ENCODE assay signal across 29 cellular contexts in the genomic region with DNA sequence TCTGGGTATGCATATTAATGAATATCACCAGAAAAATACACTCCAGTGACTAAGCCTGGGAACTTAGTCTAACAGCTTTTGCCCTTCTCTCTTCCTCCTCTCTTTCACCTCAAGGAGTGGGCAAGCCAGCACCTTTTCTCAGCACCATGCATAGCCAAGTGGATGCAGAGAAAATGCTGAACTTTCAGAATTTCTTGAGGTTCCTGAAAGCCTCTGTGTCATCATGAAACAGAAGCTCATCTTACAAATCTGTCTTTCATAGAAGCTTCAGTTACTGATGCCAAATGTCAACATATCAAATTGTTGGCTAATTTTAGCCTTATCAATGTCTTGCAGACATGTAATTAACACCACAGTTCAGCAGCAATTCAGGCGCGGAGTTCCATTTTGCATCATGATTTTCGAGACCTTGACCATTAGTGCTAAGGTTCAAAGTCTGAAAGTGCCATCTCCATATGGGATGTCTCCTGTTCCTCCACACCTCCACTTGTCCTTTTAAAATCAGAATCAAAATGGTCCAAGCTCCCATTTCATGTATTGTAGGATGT. TPM values are rescaled to one million over a fixed set of nuclear protein-coding genes. Genes with fewer than 3 reads are reported as not detected.
"Had no signal": no experiment of that assay in that cellular context is flagged by ENCODE, and none has a peak within 500 bp of the region (broad histone marks: within the 10 kb centered on the region; RNA-seq: fewer than 3 reads in every experiment).

No MANE protein-coding gene starts in this region.

- H3K4me3 ChIP-seq: dorsolateral prefrontal cortex, gastroesophageal sphincter, heart left ventricle, hepatocyte, lung, neural progenitor cell, prostate gland, right atrium auricular region, smooth muscle cell, suprapubic skin, transverse colon, upper lobe of right lung, uterus had no signal

- H3K36me3 ChIP-seq: gastroesophageal sphincter, heart left ventricle, neural progenitor cell, prostate gland, right atrium auricular region, suprapubic skin, transverse colon, upper lobe of right lung, uterus had no signal

- H3K9me3 ChIP-seq: gastroesophageal sphincter, heart left ventricle, prostate gland, right atrium auricular region, suprapubic skin, transverse colon, upper lobe of right lung, uterus had no signal

- H3K27ac ChIP-seq: dorsolateral prefrontal cortex, gastroesophageal sphincter, heart left ventricle, hepatocyte, neural progenitor cell, prostate gland, right atrium auricular region, suprapubic skin, transverse colon, upper lobe of right lung, uterus had no signal

- ATAC-seq: gastroesophageal sphincter; heart left ventricle; left lobe of liver; naive thymus-derived CD4-positive, alpha-beta T cell; sciatic nerve; stimulated activated naive CD8-positive, alpha-beta T cell treated with anti-CD3 and anti-CD28 coated beads, Interleukin-15, amount 100 ng/mL, for 72 hours; upper lobe of right lung had no signal

- H3K4me1 ChIP-seq: gastroesophageal sphincter, heart left ventricle, prostate gland, right atrium auricular region, suprapubic skin, transverse colon, upper lobe of right lung, uterus had no signal

- DNase-seq: dorsolateral prefrontal cortex; effector CD4-positive, alpha-beta T cell; foreskin fibroblast; heart left ventricle; kidney; midbrain; naive thymus-derived CD4-positive, alpha-beta T cell; stimulated activated CD4-positive, alpha-beta T cell treated with anti-CD3 and anti-CD28 coated beads, Interleukin-12 subunit alpha, Interleukin-12 subunit beta, amount 100 ng/mL, for 4 hours; stimulated activated CD4-positive, alpha-beta T cell treated with anti-CD3 and anti-CD28 coated beads, Interleukin-1b, Interleukin-23, amount 100 ng/mL, for 48 hours; stimulated activated CD4-positive, alpha-beta T cell treated with anti-CD3 and anti-CD28 coated beads, Interleukin-4, amount 100 ng/mL, for 1 hour; stimulated activated CD8-positive, alpha-beta memory T cell treated with anti-CD3 and anti-CD28 coated beads, Interleukin-4, amount 100 ng/mL, for 48 hours; stimulated activated naive CD4-positive, alpha-beta T cell; stimulated activated naive CD8-positive, alpha-beta T cell treated with anti-CD3 and anti-CD28 coated beads, Interleukin-15, amount 100 ng/mL, for 72 hours; transverse colon; upper lobe of right lung; uterus had no signal

RNA-seq across cellular contexts. Expression of a gene that starts 51.1 kb away (rescaled TPM):
- total RNA-seq: hepatocyte, left lobe of liver, osteocyte, prostate gland, right atrium auricular region, smooth muscle cell, suprapubic skin had no signal
- polyA plus RNA-seq: esophagus; heart left ventricle; hepatocyte; liver; naive thymus-derived CD4-positive, alpha-beta T cell; smooth muscle cell had no signal
